21 cellular contexts compared by ENCODE assay signal in the genomic region with DNA sequence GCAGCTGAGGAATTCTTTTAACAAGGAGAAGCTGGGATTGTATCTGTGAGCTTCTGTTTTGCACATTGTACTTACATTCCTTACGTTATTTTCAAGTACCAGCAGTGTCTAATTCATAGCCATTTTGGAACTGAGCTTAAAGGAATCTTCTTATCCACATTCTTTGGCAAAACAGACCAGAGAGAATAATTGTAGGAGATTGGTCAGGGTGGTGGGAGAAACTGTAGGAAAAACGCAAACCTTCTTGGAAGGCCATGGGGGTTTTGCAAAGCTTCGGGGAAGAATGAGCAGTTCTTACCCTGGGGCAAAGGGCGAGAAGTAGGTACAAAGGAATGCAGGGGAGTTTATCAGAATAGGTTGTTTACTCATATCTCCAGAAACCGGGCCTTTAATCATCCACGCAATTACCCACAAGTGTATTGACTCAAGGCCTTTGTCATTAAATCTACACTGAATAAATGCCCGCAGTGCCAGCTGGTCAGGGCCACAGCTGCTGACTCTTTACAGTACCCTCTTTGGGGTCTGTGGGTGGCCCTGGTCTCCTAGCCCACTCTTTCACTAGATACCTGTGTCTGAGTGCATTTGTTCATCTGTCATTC.
"Had no signal": no experiment of that assay in that cellular context is flagged by ENCODE, and none has a peak within 500 bp of the region (broad histone marks: within the 10 kb centered on the region; RNA-seq: fewer than 3 reads in every experiment).

No MANE protein-coding gene starts in this region.

- H3K36me3 Mint-ChIP-seq: activated naive CD8-positive, alpha-beta T cell treated with anti-CD3 and anti-CD28 coated beads for 36 hours; type B pancreatic cell had no signal

- H3K27me3 Mint-ChIP-seq: activated naive CD8-positive, alpha-beta T cell treated with anti-CD3 and anti-CD28 coated beads for 36 hours; central memory CD8-positive, alpha-beta T cell; stimulated activated naive CD8-positive, alpha-beta T cell treated with anti-CD3 and anti-CD28 coated beads, Interleukin-15, Interleukin-2, amounts not matched to agents 100 ng/mL and 50 ng/mL, for 24 hours; type B pancreatic cell had no signal

- H3K9me3 Mint-ChIP-seq: activated T-helper 1 cell treated with anti-CD3 and anti-CD28 coated beads, Interleukin-12 subunit alpha, Interleukin-12 subunit beta, Interleukin-2, Interleukin-4 antibody, amounts not matched to agents 30 ng/mL and 10 ng/mL and 1 ng/mL, durations not matched to agents 14 hours and 24 hours and 36 hours; central memory CD8-positive, alpha-beta T cell; stimulated activated naive CD8-positive, alpha-beta T cell treated with anti-CD3 and anti-CD28 coated beads, Interleukin-15, Interleukin-2, amounts not matched to agents 100 ng/mL and 50 ng/mL, for 24 hours; type B pancreatic cell had no signal

- H3K27me3 ChIP-seq: colonic mucosa, gastrocnemius medialis, heart left ventricle, right atrium auricular region had no signal

- H3K27ac ChIP-seq: colonic mucosa, gastrocnemius medialis, heart left ventricle, prostate gland, right atrium auricular region, skin epidermis had no signal

- H3K4me1 ChIP-seq: colonic mucosa, gastrocnemius medialis, heart left ventricle, right atrium auricular region had no signal

- H3K4me3 Mint-ChIP-seq: activated naive CD8-positive, alpha-beta T cell treated with anti-CD3 and anti-CD28 coated beads for 36 hours; activated T-helper 1 cell treated with anti-CD3 and anti-CD28 coated beads, Interleukin-12 subunit alpha, Interleukin-12 subunit beta, Interleukin-2, Interleukin-4 antibody, amounts not matched to agents 30 ng/mL and 10 ng/mL and 1 ng/mL, durations not matched to agents 14 hours and 24 hours and 36 hours; brain; central memory CD8-positive, alpha-beta T cell; endodermal cell; neural crest cell; stimulated activated naive CD8-positive, alpha-beta T cell treated with anti-CD3 and anti-CD28 coated beads, Interleukin-15, Interleukin-2, amounts not matched to agents 100 ng/mL and 50 ng/mL, for 24 hours; type B pancreatic cell had no signal

- H3K36me3 ChIP-seq: colonic mucosa, gastrocnemius medialis, heart left ventricle, prostate gland, right atrium auricular region had no signal

- H3K27ac Mint-ChIP-seq: activated naive CD8-positive, alpha-beta T cell treated with anti-CD3 and anti-CD28 coated beads for 36 hours; activated T-helper 1 cell treated with anti-CD3 and anti-CD28 coated beads, Interleukin-12 subunit alpha, Interleukin-12 subunit beta, Interleukin-2, Interleukin-4 antibody, amounts not matched to agents 30 ng/mL and 10 ng/mL and 1 ng/mL, durations not matched to agents 14 hours and 24 hours and 36 hours; brain; endodermal cell; stimulated activated naive CD8-positive, alpha-beta T cell treated with anti-CD3 and anti-CD28 coated beads, Interleukin-15, Interleukin-2, amounts not matched to agents 100 ng/mL and 50 ng/mL, for 24 hours; type B pancreatic cell had no signal

- DNase-seq: activated CD4-positive, alpha-beta T cell treated with anti-CD3 and anti-CD28 coated beads, Interleukin-2, amount 50 U/mL, for 48 hours; activated naive CD4-positive, alpha-beta T cell; activated naive CD8-positive, alpha-beta T cell treated with anti-CD3 and anti-CD28 coated beads for 36 hours; activated T-cell treated with anti-CD3 and anti-CD28 coated beads for 4 hours; amygdala; colonic mucosa; endodermal cell; gastrocnemius medialis; heart left ventricle; kidney; T-helper 2 cell had no signal

- H3K4me1 Mint-ChIP-seq: central memory CD8-positive, alpha-beta T cell; endodermal cell had no signal

- H3K9me3 ChIP-seq: colonic mucosa, gastrocnemius medialis, heart left ventricle, prostate gland, right atrium auricular region had no signal

- H3K4me3 ChIP-seq: colonic mucosa, gastrocnemius medialis, heart left ventricle, lung, prostate gland, right atrium auricular region, skin epidermis had no signal
